Comparison of ENCODE assay signal across 13 cellular contexts in genomic region chr18:75205760-75206109, GRCh38. TPM values are rescaled to one million over a fixed set of nuclear protein-coding genes. Genes with fewer than 3 reads are reported as not detected.
DNase-seq lines count a peak whose midpoint lies in the region; FAIRE-seq and TF ChIP-seq lines count a peak whose summit lies in the region.
"Had no signal": no experiment of that assay in that cellular context is flagged by ENCODE, and none has a peak within 500 bp of the region (broad histone marks: within the 10 kb centered on the region; RNA-seq: fewer than 3 reads in every experiment).

No MANE protein-coding gene starts in this region.

- TF ChIP-seq CTCF in right atrium auricular region (IDR thresholded peaks at IDR 0.05) (no peak), astrocyte of the cerebellum (IDR thresholded peaks at IDR 0.05; ENCODE audit: low read depth, low read length, missing control alignments) (no peak), prostate gland (IDR thresholded peaks at IDR 0.05) (no peak), D721Med (IDR thresholded peaks at IDR 0.05; ENCODE audit: insufficient read depth, missing control alignments) (no peak)

- H3K27me3 ChIP-seq in right atrium auricular region (no peaks in the 10 kb centered on the region), prostate gland (replicated peaks; ENCODE audit: insufficient read depth) (no peaks in the 10 kb centered on the region)

- no peaks in the 10 kb centered on the region for H3K9me3 ChIP-seq in right atrium auricular region
- H3K9me3 ChIP-seq in mesodermal cell (ENCODE audit: control insufficient read depth, low read length) = no peaks in the 10 kb centered on the region
- H3K9me3 ChIP-seq in prostate gland = no peaks in the 10 kb centered on the region

- FAIRE-seq in D721Med (lab: Jason Lieb, UNC) = no peak

- intact Hi-C loops in cardiac septum (cut with DNase I) = loop anchor here (5.0 to 10.0 kb wide), 2 partner anchors 33 to 269 kb away; no protein-coding TSS in a partner anchor
- intact Hi-C loops in prostate gland (cut with DNase I) = loop anchor here (5.0 to 10.0 kb wide), 4 partner anchors 42 to 1239 kb away; partner anchors contain the start of gene CNDP2

- in situ Hi-C loops in astrocyte of the cerebellum (cut with HindIII; ENCODE audit: low sequenced_read_pairs) = no loop called here

- peaks cover 0 to 64% of the 10 kb centered on the region in 2 donors for H3K4me1 ChIP-seq in right atrium auricular region
- peaks cover 10% of the 10 kb centered on the region for H3K4me1 ChIP-seq in mesodermal cell (ENCODE audit: control insufficient read depth, insufficient read depth, low read length, poor library complexity, severe bottlenecking)
- H3K4me1 ChIP-seq in urinary bladder (ENCODE audit: insufficient read depth) = no peaks in the 10 kb centered on the region
- H3K4me1 ChIP-seq in prostate gland (replicated peaks) = no peaks in the 10 kb centered on the region

- TF ChIP-seq POLR2A in prostate gland (IDR thresholded peaks at IDR 0.05) = no peak

- WGBS in mesodermal cell (ENCODE audit: insufficient coverage in 2 of 2), 2 experiments = 0% methylated on average over 1 to 2 of the region's 9 CpGs
- WGBS in urinary bladder = 46% methylated on average over 9 of the region's 9 CpGs
- 62% methylated on average over 9 of the region's 9 CpGs for WGBS in prostate gland

- H3K36me3 ChIP-seq in right atrium auricular region (no peaks in the 10 kb centered on the region), mesodermal cell (ENCODE audit: control insufficient read depth, insufficient read depth, low read length) (peaks cover 3% of the 10 kb centered on the region), urinary bladder (ENCODE audit: insufficient read depth) (peaks cover 2% of the 10 kb centered on the region), prostate gland (no peaks in the 10 kb centered on the region)

- DNase-seq in right atrium auricular region (ENCODE audit: low spot score) (no peak), cardiac septum (ENCODE audit: low spot score) (no peak), astrocyte of the cerebellum (ENCODE audit: low read depth) (no peak), prostate gland (ENCODE audit: low spot score) (no peak), D721Med (ENCODE audit: insufficient read length, low spot score) (no peak), GF-D8 (lab: John Stamatoyannopoulos, UW) (no peak)
- DNase-seq: COR-L47, GOT3, NCI-H2081 treated with DMSO at 0.1 percent for 48 hours had no signal

- H3K27ac ChIP-seq in right atrium auricular region (peak overlapping the region; percentile 94 to 98), mesodermal cell (ENCODE audit: low read depth, low read length, severe bottlenecking) (no peak overlapping the region), urinary bladder (ENCODE audit: low read depth) (peak overlapping the region; percentile 54), prostate gland (peak overlapping the region in 1 of 2 donors; percentile 28)
- H3K27ac ChIP-seq: epithelial cell of prostate had no signal

- H3K4me3 ChIP-seq in right atrium auricular region (no peak overlapping the region), astrocyte of the cerebellum (ENCODE audit: low read depth, low read length) (peak overlapping the region; percentile 87), mesodermal cell (ENCODE audit: extremely low read depth, insufficient read depth, low read length, poor library complexity, severe bottlenecking) (peak overlapping the region; percentile 37), urinary bladder (ENCODE audit: low read depth, low read length) (peak overlapping the region; percentile 63), prostate gland (no peak overlapping the region)
- H3K4me3 ChIP-seq: lung had no signal

RNA-seq across cellular contexts. Expression of gene PTGR3, which starts 3.2 kb away (rescaled TPM):
- total RNA-seq in right atrium auricular region = 10 to 100 TPM; 16.7 to 33.9 TPM
- total RNA-seq in cardiac septum = 33.7 TPM
- 20.0 TPM for polyA plus RNA-seq in mesodermal cell (2013, experiment 1 of 2)
- 16.5 TPM for polyA plus RNA-seq in mesodermal cell (2013, experiment 2 of 2)
- 20.8 TPM for total RNA-seq in urinary bladder
- 23.9 TPM for polyA plus RNA-seq in urinary bladder
- total RNA-seq in prostate gland = 10 to 100 TPM; 25.6 to 32.2 TPM

RNA-seq across cellular contexts. Expression of gene TSHZ1, which starts 4.9 kb away (rescaled TPM):
- total RNA-seq in right atrium auricular region = 10 to 100 TPM; 14.5 to 19.4 TPM
- total RNA-seq in cardiac septum = 13.3 TPM
- polyA plus RNA-seq in mesodermal cell (2013, experiment 1 of 2) = 12.1 TPM
- polyA plus RNA-seq in mesodermal cell (2013, experiment 2 of 2) = 11.8 TPM
- total RNA-seq in urinary bladder = 10.3 TPM
- 22.5 TPM for polyA plus RNA-seq in urinary bladder
- 10 to 100 TPM; 18.2 to 48.6 TPM for total RNA-seq in prostate gland

Comparison
In these comparisons a context has a peak if more than half of its experiments do, and no peak if none do; other contexts are left out.
1. H3K4me3 ChIP-seq: peak in astrocyte of the cerebellum (single experiment), mesodermal cell (single experiment) and urinary bladder (single experiment); none in right atrium auricular region (0 of 2) and prostate gland (0 of 2).